Comparison of ENCODE assay signal across 22 cellular contexts in genomic region chr4:41975341-41975740, GRCh38. TPM values are rescaled to one million over a fixed set of nuclear protein-coding genes. Genes with fewer than 3 reads are reported as not detected.
"Had no signal": no experiment of that assay in that cellular context is flagged by ENCODE, and none has a peak within 500 bp of the region (broad histone marks: within the 10 kb centered on the region; RNA-seq: fewer than 3 reads in every experiment).

No MANE protein-coding gene starts in this region.

- ATAC-seq: activated T-cell treated with anti-CD3 and anti-CD28 coated beads, Interleukin-2, amount 50 U/mL, for 4 hours; esophagus mucosa had no signal

- H3K4me3 Mint-ChIP-seq: activated naive CD4-positive, alpha-beta T cell treated with anti-CD3 and anti-CD28 coated beads for 36 hours; activated naive CD4-positive, alpha-beta T cell treated with anti-CD3 and anti-CD28 coated beads, Interleukin-2, amount 50 U/mL, for 24 hours; activated naive CD8-positive, alpha-beta T cell treated with anti-CD3 and anti-CD28 coated beads, Interleukin-2, amount 10 ng/mL, durations not matched to agents 7 days and 5 days; activated T-cell treated with anti-CD3 and anti-CD28 coated beads, Interleukin-2, amount 50 U/mL, for 4 hours had no signal

- H3K4me1 Mint-ChIP-seq: activated naive CD4-positive, alpha-beta T cell treated with anti-CD3 and anti-CD28 coated beads, Interleukin-2, amount 50 U/mL, for 24 hours; activated naive CD8-positive, alpha-beta T cell treated with anti-CD3 and anti-CD28 coated beads, Interleukin-2, amount 10 ng/mL, durations not matched to agents 7 days and 5 days had no signal

- H3K27ac Mint-ChIP-seq: activated naive CD4-positive, alpha-beta T cell treated with anti-CD3 and anti-CD28 coated beads for 36 hours; activated naive CD8-positive, alpha-beta T cell treated with anti-CD3 and anti-CD28 coated beads, Interleukin-2, amount 10 ng/mL, durations not matched to agents 7 days and 5 days; activated T-helper 2 cell treated with anti-CD3 and anti-CD28 coated beads, Interferon-gamma antibody, Interleukin-2, Interleukin-4, amounts not matched to agents 10 μg/mL and 5 μg/mL and 100 μg/mL, durations not matched to agents 14 hours and 24 hours and 36 hours had no signal

- H3K9me3 Mint-ChIP-seq: activated naive CD4-positive, alpha-beta T cell treated with anti-CD3 and anti-CD28 coated beads for 36 hours; activated naive CD4-positive, alpha-beta T cell treated with anti-CD3 and anti-CD28 coated beads, Interleukin-2, amount 50 U/mL, for 24 hours; activated naive CD8-positive, alpha-beta T cell treated with anti-CD3 and anti-CD28 coated beads, Interleukin-2, amount 10 ng/mL, durations not matched to agents 7 days and 5 days; activated T-helper 2 cell treated with anti-CD3 and anti-CD28 coated beads, Interferon-gamma antibody, Interleukin-2, Interleukin-4, amounts not matched to agents 10 μg/mL and 5 μg/mL and 100 μg/mL, durations not matched to agents 14 hours and 24 hours and 36 hours had no signal

- DNase-seq: activated CD4-positive, alpha-beta T cell treated with anti-CD3 and anti-CD28 coated beads for 4 hours; activated CD4-positive, alpha-beta T cell treated with anti-CD3 and anti-CD28 coated beads, Interleukin-2, amount 50 U/mL, for 1 hour; activated CD4-positive, alpha-beta T cell treated with anti-CD3 and anti-CD28 coated beads, Interleukin-2, amount 50 U/mL, for 48 hours; activated CD4-positive, CD25-positive, alpha-beta regulatory T cell; activated CD4-positive, CD25-positive, alpha-beta regulatory T cell treated with anti-CD3 and anti-CD28 coated beads, Interleukin-2, amount 50 U/mL, for 72 hours; activated effector memory CD4-positive, alpha-beta T cell treated with anti-CD3 and anti-CD28 coated beads, Interleukin-2, amount 50 U/mL, for 16 hours; activated naive CD4-positive, alpha-beta T cell treated with anti-CD3 and anti-CD28 coated beads for 36 hours; activated naive CD8-positive, alpha-beta T cell treated with anti-CD3 and anti-CD28 coated beads, Interleukin-2, amount 10 ng/mL, durations not matched to agents 7 days and 5 days; activated T-cell treated with anti-CD3 and anti-CD28 coated beads, Interleukin-2, amount 50 U/mL, for 4 hours; amniotic stem cell; anterior cingulate cortex; brain microvascular endothelial cell; cortex of kidney; dermis blood vessel endothelial cell; effector CD4-positive, alpha-beta T cell; foreskin fibroblast; T-helper 2 cell had no signal

- H3K36me3 Mint-ChIP-seq: activated naive CD4-positive, alpha-beta T cell treated with anti-CD3 and anti-CD28 coated beads, Interleukin-2, amount 50 U/mL, for 24 hours; activated naive CD8-positive, alpha-beta T cell treated with anti-CD3 and anti-CD28 coated beads, Interleukin-2, amount 10 ng/mL, durations not matched to agents 7 days and 5 days had no signal

RNA-seq across cellular contexts. Expression of gene DCAF4L1, which starts 6.2 kb away (rescaled TPM):
- total RNA-seq: chondrocyte, epithelial cell of proximal tubule had no signal
